In the genomic region with DNA sequence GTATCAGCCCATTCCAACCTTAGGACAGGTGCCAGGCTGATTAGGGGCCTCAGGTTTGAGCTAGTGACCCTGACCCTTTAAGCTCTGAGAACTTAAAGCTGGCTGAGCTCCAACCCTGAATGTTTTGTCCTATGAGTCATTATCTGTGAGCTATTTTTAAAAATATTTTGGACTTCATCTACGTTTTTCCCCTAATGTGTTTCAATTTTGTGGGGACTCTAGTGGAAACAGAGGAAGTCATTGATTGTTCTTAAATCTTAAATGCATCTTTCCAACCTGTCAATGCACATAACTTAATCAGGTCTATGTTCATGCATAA, we compare ENCODE assay signal across 12 cellular contexts. TPM values are rescaled to one million over a fixed set of nuclear protein-coding genes. Genes with fewer than 3 reads are reported as not detected.
"Had no signal": no experiment of that assay in that cellular context is flagged by ENCODE, and none has a peak within 500 bp of the region (broad histone marks: within the 10 kb centered on the region; RNA-seq: fewer than 3 reads in every experiment).

No MANE protein-coding gene starts in this region.

RNA-seq across cellular contexts. Expression of a gene that starts 56.8 kb away (rescaled TPM):
- total RNA-seq: activated CD4-positive, alpha-beta T cell treated with anti-CD3 and anti-CD28 coated beads, Interleukin-2, amount 10 ng/mL, durations not matched to agents 7 days and 5 days; activated CD8-positive, alpha-beta T cell treated with anti-CD3 and anti-CD28 coated beads, Interleukin-2, amount 10 ng/mL, durations not matched to agents 7 days and 5 days; activated naive CD8-positive, alpha-beta T cell treated with anti-CD3 and anti-CD28 coated beads, Interleukin-2, amount 10 ng/mL, durations not matched to agents 7 days and 5 days; activated T-helper 2 cell treated with anti-CD3 and anti-CD28 coated beads, Interferon-gamma antibody, Interleukin-2, Interleukin-4, amounts not matched to agents 10 μg/mL and 5 μg/mL and 100 μg/mL, durations not matched to agents 14 hours and 24 hours and 36 hours; cardiac septum; endodermal cell; kidney; liver; mesenteric fat pad; natural killer cell; T-helper 17 cell; ureter had no signal
